12 cellular contexts compared by ENCODE assay signal in genomic region chr6:138540468-138540867, GRCh38. TPM values are rescaled to one million over a fixed set of nuclear protein-coding genes. Genes with fewer than 3 reads are reported as not detected.
DNase-seq lines count a peak whose midpoint lies in the region; ATAC-seq and TF ChIP-seq lines count a peak whose summit lies in the region.
"Had no signal": no experiment of that assay in that cellular context is flagged by ENCODE, and none has a peak within 500 bp of the region (broad histone marks: within the 10 kb centered on the region; RNA-seq: fewer than 3 reads in every experiment).

No MANE protein-coding gene starts in this region.

- no peaks in the 10 kb centered on the region for H3K36me3 ChIP-seq in HUES48 (ENCODE audit: control insufficient read depth, insufficient read depth, low read length)
- no peaks in the 10 kb centered on the region for H3K36me3 ChIP-seq in fibroblast of lung (ENCODE audit: control insufficient read depth, insufficient read depth, low read length)
- H3K36me3 ChIP-seq in lung (ENCODE audit: control insufficient read depth in 2 of 2, insufficient read depth in 2 of 2, low read length in 2 of 2): no peaks in the 10 kb centered on the region
- H3K36me3 ChIP-seq in transverse colon: no peaks in the 10 kb centered on the region

- ATAC-seq in lung (ENCODE audit: insufficient read depth, low FRiP score) (no peak), GM18858 (IDR thresholded peaks at IDR 0.05; ENCODE audit: unreplicated experiment) (no peak), HG03571 (IDR thresholded peaks at IDR 0.05; ENCODE audit: unreplicated experiment) (no peak)
- ATAC-seq: stimulated activated naive CD8-positive, alpha-beta T cell treated with anti-CD3 and anti-CD28 coated beads, Interleukin-15, Interleukin-2, amounts not matched to agents 100 U/mL and 50 U/mL, for 24 hours had no signal

- H3K9me3 ChIP-seq in HUES48 (ENCODE audit: control insufficient read depth, insufficient read depth, low read length) (no peaks in the 10 kb centered on the region), fibroblast of lung (ENCODE audit: control insufficient read depth, insufficient read depth, low read depth, low read length) (no peaks in the 10 kb centered on the region), lung (ENCODE audit: control insufficient read depth in 2 of 2, insufficient read depth in 1 of 2, low read length in 1 of 2) (no peaks in the 10 kb centered on the region), transverse colon (no peaks in the 10 kb centered on the region)

- H3K27me3 ChIP-seq in HUES48 (ENCODE audit: control insufficient read depth, insufficient read depth, low read length) (no peaks in the 10 kb centered on the region), fibroblast of lung (ENCODE audit: control insufficient read depth, insufficient read depth, low read length) (no peaks in the 10 kb centered on the region), lung (ENCODE audit: control insufficient read depth, insufficient read depth) (no peaks in the 10 kb centered on the region), transverse colon (no peaks in the 10 kb centered on the region)

- H3K4me3 ChIP-seq in HUES48 (ENCODE audit: low read depth, low read length): no peak overlapping the region
- H3K4me3 ChIP-seq in fibroblast of lung (replicated peaks in 1 of 4; ENCODE audit: control extremely low read depth in 1 of 4, insufficient read depth in 1 of 4, low read depth in 3 of 4, low read length in 4 of 4): no peak overlapping the region
- no peak overlapping the region for H3K4me3 ChIP-seq in lung
- no peak overlapping the region for H3K4me3 ChIP-seq in transverse colon
- H3K4me3 ChIP-seq: SK-N-MC had no signal

- no peak for TF ChIP-seq EP300 in transverse colon (IDR thresholded peaks at IDR 0.05; ENCODE audit: low read depth)

- H3K79me2 ChIP-seq in fibroblast of lung (ENCODE audit: control insufficient read depth, insufficient read depth, low read length): peaks cover 6% of the 10 kb centered on the region

- TF ChIP-seq CTCF in fibroblast of lung (conservative IDR thresholded peaks at IDR 0.05 in 1 of 2, IDR thresholded peaks at IDR 0.05 in 1 of 2; ENCODE audit: low read depth in 1 of 2, low read length in 2 of 2) (no peak), lung (IDR thresholded peaks at IDR 0.05; ENCODE audit: control extremely low read depth, extremely low read depth) (no peak), transverse colon (IDR thresholded peaks at IDR 0.05) (no peak)

- intact Hi-C loops in transverse colon (cut with DNase I; ENCODE audit: low total_unique reads): no loop called here

- DNase-seq in fibroblast of lung (ENCODE audit: low read depth in 2 of 2) (peak; percentile 88 to 95), lung (ENCODE audit: low spot score) (no peak), transverse colon (no peak), amygdala (lab: John Stamatoyannopoulos, UW) (no peak)
- DNase-seq: activated naive CD8-positive, alpha-beta T cell treated with anti-CD3 and anti-CD28 coated beads for 36 hours; occipital lobe; stimulated activated CD4-positive, alpha-beta T cell treated with anti-CD3 and anti-CD28 coated beads, Interleukin-4, amount 100 ng/mL, for 1 hour; stimulated activated naive CD8-positive, alpha-beta T cell treated with anti-CD3 and anti-CD28 coated beads, Interleukin-15, Interleukin-2, amounts not matched to agents 100 U/mL and 50 U/mL, for 24 hours had no signal

- H3K9ac ChIP-seq in HUES48 (ENCODE audit: low read depth, low read length) (no peak overlapping the region), fibroblast of lung (ENCODE audit: insufficient read depth, low read length) (peak overlapping the region; percentile 45)

- in situ Hi-C loops in transverse colon (cut with MboI; ENCODE audit: low pct_ligation_motif_present in 1 of 4, low pct_unique_long_range_greater_than_20kb in 1 of 4, low sequenced_read_pairs in 3 of 4): no loop called here

- H3K27ac ChIP-seq in HUES48 (ENCODE audit: low read depth, low read length) (peak overlapping the region; percentile 60), fibroblast of lung (ENCODE audit: insufficient read depth, low read length) (peak overlapping the region; percentile 94), lung (ENCODE audit: low read depth in 1 of 2, low read length in 1 of 2) (peak overlapping the region; percentile 54 to 92), transverse colon (peak overlapping the region; percentile 37 to 67 (median 66))
- H3K27ac ChIP-seq: SK-N-MC had no signal

- H3K4me2 ChIP-seq in fibroblast of lung (ENCODE audit: extremely low read depth, insufficient read depth, low read length): peak overlapping the region; percentile 85

- H3K4me1 ChIP-seq in HUES48 (ENCODE audit: control insufficient read depth, insufficient read depth, low read length) (peaks cover 66% of the 10 kb centered on the region), fibroblast of lung (ENCODE audit: control insufficient read depth, extremely low read depth, insufficient read depth, low read length) (peaks cover 31% of the 10 kb centered on the region), lung (ENCODE audit: control insufficient read depth in 2 of 2, insufficient read depth in 2 of 2, low read length in 2 of 2) (peaks cover 3 to 27% of the 10 kb centered on the region in 2 donors), transverse colon (peaks cover under 1 to 64% (median 32%) of the 10 kb centered on the region in 4 donors)

- no peak overlapping the region for H2AFZ ChIP-seq in fibroblast of lung (ENCODE audit: low read length)

- no peaks in the 10 kb centered on the region for H4K20me1 ChIP-seq in fibroblast of lung (ENCODE audit: control insufficient read depth, extremely low read depth, insufficient read depth, low read length)

- no peak for TF ChIP-seq POLR2A in transverse colon (IDR thresholded peaks at IDR 0.05)

- WGBS in lung, 2 donors: 56 to 78% methylated on average over 4 of the region's 4 CpGs
- 69 to 100% methylated on average over 2 to 4 of the region's 4 CpGs for WGBS in transverse colon (ENCODE audit: low coverage in 1 of 2), 2 donors

RNA-seq across cellular contexts. Expression of gene NHSL1, which starts 41.2 kb away (rescaled TPM):
- total RNA-seq in fibroblast of lung (10.0 and 10.6 TPM in 2 replicates), lung (10 to 100 TPM; 46.4 to 53.7 TPM), transverse colon (100 to 1,000 TPM in 2 of 4 donors, 10 to 100 TPM in 2; 73.2 to 117 (median 98.0) TPM)
- polyA plus RNA-seq in fibroblast of lung (9.5 and 19.5 TPM in 2 replicates), lung (10 to 100 TPM in 1 of 2 donors, 1 to 10 TPM in 1; 5.2 to 14.4 TPM)
- 7.6 and 9.5 TPM in 2 replicates for polyA plus RNA-seq in fibroblast of lung (2012)
- polyA minus RNA-seq in fibroblast of lung (ENCODE audit: low replicate concordance): 40.6 and 42.8 TPM in 2 replicates

Comparison
In these comparisons a context has a peak if more than half of its experiments do, and no peak if none do; other contexts are left out.
1. DNase-seq: peak in fibroblast of lung (2 of 2); none in lung (single experiment), transverse colon (single experiment) and amygdala (0 of 56).
2. Peak in every context shown above with its lines, with median percentiles within 50 percentile points of each other: H3K27ac ChIP-seq.